Comparison of ENCODE assay signal across 11 cellular contexts in the genomic region with DNA sequence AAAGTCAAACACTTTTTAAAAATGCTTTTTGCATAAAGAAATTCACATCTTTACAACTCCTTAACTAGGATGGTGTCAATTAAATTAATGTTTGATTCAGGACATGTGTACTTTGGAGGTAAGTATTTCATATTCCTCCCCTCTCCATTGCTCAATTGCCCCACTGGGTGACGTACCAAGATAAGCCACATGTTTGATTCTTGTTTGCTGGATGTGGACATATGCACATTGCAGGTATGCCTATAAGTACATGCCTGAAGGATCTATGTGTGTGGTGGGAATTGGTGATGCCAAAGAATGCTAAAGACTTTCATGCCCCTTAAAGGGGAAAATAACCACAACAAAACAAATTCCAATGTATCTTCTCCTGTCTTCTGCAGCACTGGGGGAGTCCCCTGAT. TPM values are rescaled to one million over a fixed set of nuclear protein-coding genes. Genes with fewer than 3 reads are reported as not detected.
DNase-seq lines count a peak whose midpoint lies in the region; ATAC-seq, FAIRE-seq and TF ChIP-seq lines count a peak whose summit lies in the region.
"Had no signal": no experiment of that assay in that cellular context is flagged by ENCODE, and none has a peak within 500 bp of the region (broad histone marks: within the 10 kb centered on the region; RNA-seq: fewer than 3 reads in every experiment).

No MANE protein-coding gene starts in this region.

- H3K9ac ChIP-seq in adipocyte (ENCODE audit: low read length) = peak overlapping the region; percentile 24

- H3K4me3 ChIP-seq in adipocyte (ENCODE audit: low read length) = peak overlapping the region; percentile 37
- H3K4me3 ChIP-seq in lung = no peak overlapping the region

- POLR2A ChIA-PET in CD4-positive, alpha-beta T cell (lab: Charles Lee) = interaction anchor here (0.6 to 9.5 kb wide), 16 partner anchors 17 to 145 kb away, joined by 3 to 317 read pairs (median 4); no protein-coding TSS in a partner anchor

- H3K4me1 ChIP-seq in adipocyte (ENCODE audit: control insufficient read depth, insufficient read depth, low read length) (peaks cover 61% of the 10 kb centered on the region), lung (ENCODE audit: control insufficient read depth in 2 of 2, insufficient read depth in 2 of 2, low read length in 2 of 2) (peaks cover 0 to 25% of the 10 kb centered on the region in 2 donors)

- H3K27ac ChIP-seq in CD4-positive, alpha-beta T cell (ENCODE audit: low read depth, low read length) = peak overlapping the region; percentile 81
- no peak overlapping the region for H3K27ac ChIP-seq in lung (ENCODE audit: low read depth in 1 of 2, low read length in 1 of 2)

- TF ChIP-seq CTCF in CD4-positive, alpha-beta T cell (IDR thresholded peaks at IDR 0.05) = no peak
- TF ChIP-seq CTCF in lung (IDR thresholded peaks at IDR 0.05; ENCODE audit: control extremely low read depth, extremely low read depth) = no peak

- 23 to 31% methylated on average over 1 of the region's 1 CpG for WGBS in lung, 2 donors

- peak overlapping the region; percentile 84 for H3K4me3 Mint-ChIP-seq in CD4-positive, alpha-beta T cell

- peak; percentile 13 for FAIRE-seq in HTR-8/SVneo (lab: Jason Lieb, UNC)

- no peaks in the 10 kb centered on the region for H3K9me3 Mint-ChIP-seq in CD4-positive, alpha-beta T cell

- no peaks in the 10 kb centered on the region for H3K27me3 ChIP-seq in CD4-positive, alpha-beta T cell (ENCODE audit: control insufficient read depth, insufficient read depth, low read length)
- no peaks in the 10 kb centered on the region for H3K27me3 ChIP-seq in adipocyte (replicated peaks; ENCODE audit: control insufficient read depth, insufficient read depth, low read length)
- no peaks in the 10 kb centered on the region for H3K27me3 ChIP-seq in lung (ENCODE audit: control insufficient read depth, insufficient read depth)

- peak overlapping the region; percentile 96 for H3K27ac Mint-ChIP-seq in CD4-positive, alpha-beta T cell

- H3K36me3 ChIP-seq in adipocyte (ENCODE audit: control insufficient read depth, insufficient read depth, low read length, severe bottlenecking) (peaks cover 21% of the 10 kb centered on the region), lung (ENCODE audit: control insufficient read depth in 2 of 2, insufficient read depth in 2 of 2, low read length in 2 of 2) (no peaks in the 10 kb centered on the region)
- H3K36me3 ChIP-seq: thoracic aorta had no signal

- H3K36me3 Mint-ChIP-seq in CD4-positive, alpha-beta T cell (ENCODE audit: low read depth) = peaks cover 95% of the 10 kb centered on the region

- intact Hi-C loops in CD4-positive, alpha-beta T cell (cut with DNase I, micrococcal nuclease) = loop anchor here (2.0 to 10.0 kb wide), 6 partner anchors 22 to 240 kb away; no protein-coding TSS in a partner anchor

- no peak for DNase-seq in CD4-positive, alpha-beta T cell
- DNase-seq in HTR-8/SVneo (ENCODE audit: insufficient read length, low spot score) (no peak), adipocyte (ENCODE audit: low read depth) (peak; percentile 62), lung (ENCODE audit: low spot score) (peak; percentile 51), CD1c-positive myeloid dendritic cell (ENCODE audit: extremely low spot score) (no peak), HT-29 (ENCODE audit: low spot score) (no peak), NCI-H1417 (lab: John Stamatoyannopoulos, UW) (no peak)
- DNase-seq: NCI-H524 treated with DMSO at 0.1 percent for 48 hours had no signal

- H3K4me1 Mint-ChIP-seq in CD4-positive, alpha-beta T cell (ENCODE audit: low read depth) = peaks cover 89% of the 10 kb centered on the region

- no peak for ATAC-seq in CD4-positive, alpha-beta T cell (ENCODE audit: poor library complexity)
- ATAC-seq in lung (ENCODE audit: insufficient read depth, low FRiP score) (no peak), GM19463 (IDR thresholded peaks at IDR 0.05; ENCODE audit: unreplicated experiment) (no peak)
- ATAC-seq: left colon had no signal

- no peaks in the 10 kb centered on the region for H3K9me3 ChIP-seq in CD4-positive, alpha-beta T cell (ENCODE audit: control insufficient read depth, low read length)
- no peaks in the 10 kb centered on the region for H3K9me3 ChIP-seq in adipocyte (ENCODE audit: control insufficient read depth, low read length)
- H3K9me3 ChIP-seq in lung (ENCODE audit: control insufficient read depth in 2 of 2, insufficient read depth in 1 of 2, low read length in 1 of 2) = no peaks in the 10 kb centered on the region
- H3K9me3 ChIP-seq: thoracic aorta had no signal

- H3K27me3 Mint-ChIP-seq in CD4-positive, alpha-beta T cell = no peaks in the 10 kb centered on the region

- CTCF ChIA-PET in CD4-positive, alpha-beta T cell (lab: Charles Lee) = interaction anchor here (1.0 to 2.0 kb wide), 2 partner anchors 34 to 114 kb away, joined by 3 to 7 read pairs; no protein-coding TSS in a partner anchor

RNA-seq across cellular contexts. Expression of gene CD44, which starts 5.8 kb away (rescaled TPM):
- total RNA-seq in CD4-positive, alpha-beta T cell = 1,000 to 10,000 TPM; 1,283 to 1,330 TPM
- 100 to 1,000 TPM; 533 to 556 TPM for total RNA-seq in lung
- polyA plus RNA-seq in lung = 100 to 1,000 TPM; 115 to 636 TPM
- 148 and 159 TPM in 2 replicates for total RNA-seq in HT-29 (2014; rRNA removed; shearing (Covaris generic))

Comparison
In these comparisons a context has a peak if more than half of its experiments do, and no peak if none do; other contexts are left out.
1. DNase-seq: peak in adipocyte (single experiment) and lung (single experiment); none in CD4-positive, alpha-beta T cell (0 of 10), HTR-8/SVneo (single experiment), CD1c-positive myeloid dendritic cell (single experiment), HT-29 (single experiment) and NCI-H1417 (0 of 3).